Comparison of ENCODE assay signal across 16 cellular contexts in genomic region chr21:18114735-18115134, GRCh38.
DNase-seq lines count a peak whose midpoint lies in the region; ATAC-seq and TF ChIP-seq lines count a peak whose summit lies in the region.
"Had no signal": no experiment of that assay in that cellular context is flagged by ENCODE, and none has a peak within 500 bp of the region (broad histone marks: within the 10 kb centered on the region; RNA-seq: fewer than 3 reads in every experiment).

No MANE protein-coding gene starts in this region.

- H3K27me3 ChIP-seq in prostate gland (replicated peaks; ENCODE audit: insufficient read depth) = no peaks in the 10 kb centered on the region

- H3K4me3 ChIP-seq in prostate gland = no peak overlapping the region
- H3K4me3 ChIP-seq: GM12878, GM23248 had no signal

- peak; percentile 19 for DNase-seq in NCI-H69 (lab: John Stamatoyannopoulos, UW)
- peak; percentile 50 for DNase-seq in globus pallidus (ENCODE audit: low spot score)
- DNase-seq in pons (ENCODE audit: low spot score) = peak; percentile 56
- DNase-seq in hippocampal formation (lab: John Stamatoyannopoulos, UW) = no peak
- no peak for DNase-seq in stimulated activated naive CD4-positive, alpha-beta T cell treated with Interleukin-2 at 50 U/mL for 16 hours (lab: John Stamatoyannopoulos, UW)
- no peak for DNase-seq in prostate gland (ENCODE audit: low spot score)
- DNase-seq: ACHN; CD4-positive, alpha-beta T cell; DMS79 treated with DMSO at 0.1 percent for 48 hours; GF-D8; GM23248; HCEC 1CT had no signal

- H3K36me3 ChIP-seq in prostate gland = no peaks in the 10 kb centered on the region

- no peak overlapping the region for H3K27ac ChIP-seq in prostate gland
- H3K27ac ChIP-seq: C4-2B, GM23248, HL-60 had no signal

- no peaks in the 10 kb centered on the region for H3K9me3 ChIP-seq in prostate gland

- 68% methylated on average over 1 of the region's 1 CpG for WGBS in prostate gland

- no peaks in the 10 kb centered on the region for H3K4me1 ChIP-seq in prostate gland (replicated peaks)

- no peak for ATAC-seq in HG02642 (IDR thresholded peaks at IDR 0.05; ENCODE audit: poor library complexity, unreplicated experiment)
- ATAC-seq: GM12878 had no signal

- TF ChIP-seq POLR2A in prostate gland (IDR thresholded peaks at IDR 0.05) = no peak

- intact Hi-C loops in prostate gland (cut with DNase I) = no loop called here

- TF ChIP-seq CTCF in prostate gland (IDR thresholded peaks at IDR 0.05) = no peak

Comparison
In these comparisons a context has a peak if more than half of its experiments do, and no peak if none do; other contexts are left out.
1. DNase-seq: peak in NCI-H69 (single experiment), globus pallidus (single experiment) and pons (single experiment); none in hippocampal formation (0 of 2), stimulated activated naive CD4-positive, alpha-beta T cell treated with Interleukin-2 at 50 U/mL for 16 hours (single experiment) and prostate gland (single experiment).